Comparison of ENCODE assay signal across 1 cellular context in the genomic region with DNA sequence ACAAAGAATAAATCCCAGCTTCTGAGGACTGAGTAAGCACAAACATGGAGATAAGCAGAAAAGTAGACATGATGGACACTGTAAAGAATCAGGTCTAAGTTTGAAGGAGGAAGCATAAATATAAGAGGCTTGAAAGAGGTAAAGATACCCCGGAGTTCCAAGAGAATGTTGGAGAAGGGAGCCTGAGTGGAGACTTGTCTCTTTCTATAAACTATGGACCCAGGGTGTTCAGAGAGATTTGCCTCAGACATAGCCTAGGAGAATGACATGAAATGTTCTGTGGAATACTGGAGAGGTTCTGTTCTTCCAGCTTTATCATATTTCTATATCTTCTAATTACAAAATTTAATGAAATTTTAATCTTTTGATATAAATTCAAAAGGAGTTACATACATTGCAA.
TF ChIP-seq lines count a peak whose summit lies in the region.

No MANE protein-coding gene starts in this region.

TF ChIP-seq in GM23338, 12 proteins besides CTCF, POLR2A, EP300 and RAD21 (continued from another document):
- no peak for TF ChIP-seq ZNF462 (CRISPR knock-in tag; IDR thresholded peaks at IDR 0.05)
TF ChIP-seq in GM23338: peak in this region for 0.
